Comparison of ENCODE assay signal across 1 cellular context in the genomic region with DNA sequence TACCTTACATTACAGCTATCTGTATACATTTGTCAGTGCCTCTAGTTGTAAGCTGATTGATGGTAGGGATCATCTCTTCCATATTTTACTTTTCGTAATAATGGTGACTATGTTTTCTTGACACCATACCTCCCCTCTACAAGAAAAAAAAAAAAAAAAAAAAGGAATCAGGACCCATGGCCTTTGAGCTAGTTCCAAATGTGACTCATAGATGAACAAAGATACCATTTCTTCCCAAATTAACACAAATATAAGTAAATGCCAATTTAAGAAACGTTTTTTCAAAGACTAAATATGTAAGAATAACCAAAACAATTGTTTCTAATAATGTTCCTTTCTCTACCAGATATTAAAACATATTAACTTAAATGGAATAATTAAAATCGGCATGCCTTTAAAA.
A peak's percentile ranks its signal among the peaks of the same experiment; 100 is the strongest.
TF ChIP-seq lines count a peak whose summit lies in the region.

No MANE protein-coding gene starts in this region.

TF ChIP-seq in K562, 482 proteins besides CTCF, POLR2A, EP300 and RAD21 (continued from another document):
- no peak for TF ChIP-seq MITF (IDR thresholded peaks at IDR 0.05)
- no peak for TF ChIP-seq SIX5 (IDR thresholded peaks at IDR 0.05; ENCODE audit: borderline replicate concordance in 1 of 2, insufficient read depth in 1 of 2, low read depth in 1 of 2, low read length in 2 of 2)
- TF ChIP-seq HCFC1 (IDR thresholded peaks at IDR 0.05; ENCODE audit: low read depth, low read length), result no peak
- TF ChIP-seq ZBTB5 (IDR thresholded peaks at IDR 0.05), result no peak
- no peak for TF ChIP-seq DACH1 (IDR thresholded peaks at IDR 0.05; ENCODE audit: partially characterized antibody)
- peak; percentile 61 for TF ChIP-seq FOSL1 (tag; conservative IDR thresholded peaks at IDR 0.05)
- TF ChIP-seq SP2 (IDR thresholded peaks at IDR 0.05; ENCODE audit: extremely low read depth, low read depth, low read length, poor library complexity, severe bottlenecking), result no peak
- TF ChIP-seq ZNF778 (CRISPR knock-in tag; IDR thresholded peaks at IDR 0.05), result no peak
- no peak for TF ChIP-seq THRB (CRISPR knock-in tag; conservative IDR thresholded peaks at IDR 0.05)
- TF ChIP-seq FOXA1 (IDR thresholded peaks at IDR 0.05; ENCODE audit: borderline replicate concordance), result no peak
TF ChIP-seq in K562: peak in this region for 3.
